In genomic region chr5:36407396-36407795, GRCh38 we compare ENCODE assay signal across 18 cellular contexts.
A peak's percentile ranks its signal among the peaks of the same experiment; 100 is the strongest.
DNase-seq lines count a peak whose midpoint lies in the region; TF ChIP-seq lines count a peak whose summit lies in the region.
"Had no signal": no experiment of that assay in that cellular context is flagged by ENCODE, and none has a peak within 500 bp of the region (broad histone marks: within the 10 kb centered on the region; RNA-seq: fewer than 3 reads in every experiment).

No MANE protein-coding gene starts in this region.

- POLR2A ChIA-PET in HEK293T (lab: Yijun Ruan, JAX) = no interaction called here

- no peak for TF ChIP-seq EP300 in suprapubic skin (IDR thresholded peaks at IDR 0.05)

- H4K20me1 ChIP-seq in GM23248 (ENCODE audit: insufficient read depth) = no peaks in the 10 kb centered on the region

- H3K27ac ChIP-seq in GM23248 = no peak overlapping the region
- no peak overlapping the region for H3K27ac ChIP-seq in suprapubic skin
- H3K27ac ChIP-seq: HL-60, RWPE1 had no signal

- peaks cover 44% of the 10 kb centered on the region for H3K4me1 ChIP-seq in GM23248 (ENCODE audit: insufficient read depth)
- peaks cover 11% of the 10 kb centered on the region for H3K4me1 ChIP-seq in suprapubic skin

- 2 to 4% methylated on average over 2 of the region's 2 CpGs for WGBS in GM23248 (ENCODE audit: low coverage in 1 of 2, low lambda C conversion rate in 2 of 2, missing lambda C conversion rate in 2 of 2), 2 experiments
- 90% methylated on average over 2 of the region's 2 CpGs for WGBS in suprapubic skin

- DNase-seq in GM23248 (peak; percentile 63), amniotic epithelial cell (ENCODE audit: low read depth) (peak; percentile 29), fibroblast of the aortic adventitia (ENCODE audit: low read depth) (peak; percentile 46), suprapubic skin (ENCODE audit: low spot score in 2 of 2) (no peak), NCI-H510A (lab: John Stamatoyannopoulos, UW) (no peak), HEK293T (ENCODE audit: extremely low spot score) (no peak)
- no peak for DNase-seq in activated CD4-positive, alpha-beta T cell treated with anti-CD3 and anti-CD28 coated beads for 1 hour
- DNase-seq: C1 segment of cervical spinal cord, DMS 273 treated with DMSO at 0.1 percent for 48 hours, MV-4-11, NCI-H1417, NCI-H187 treated with DMSO at 0.1 percent for 48 hours, NCI-H2171, NCI-H446 treated with DMSO at 0.1 percent for 48 hours, NCI-H748 treated with DMSO at 0.1 percent for 48 hours, OCI-M1 had no signal

- TF ChIP-seq CTCF in fibroblast of the aortic adventitia (IDR thresholded peaks at IDR 0.05; ENCODE audit: insufficient read depth, low read length) = no peak
- TF ChIP-seq CTCF in suprapubic skin (IDR thresholded peaks at IDR 0.05) = no peak

- H3K4me2 ChIP-seq in GM23248 (ENCODE audit: unreplicated experiment) = peak overlapping the region; percentile 27

- in situ Hi-C loops in GM23248 (cut with MboI) = loop anchor here (5.0 kb wide), 1 partner anchor 285 kb away; no protein-coding TSS in a partner anchor

- H3K27me3 ChIP-seq in GM23248 (replicated peaks; ENCODE audit: insufficient read depth) (no peaks in the 10 kb centered on the region), suprapubic skin (no peaks in the 10 kb centered on the region)

- H3K9me3 ChIP-seq in GM23248 (ENCODE audit: low read depth) (no peaks in the 10 kb centered on the region), suprapubic skin (no peaks in the 10 kb centered on the region)

- no peak overlapping the region for H3K9ac ChIP-seq in GM23248

- peaks cover 35% of the 10 kb centered on the region for H3F3A ChIP-seq in GM23248 (ENCODE audit: insufficient read depth)

- CTCF ChIA-PET in HEK293T (lab: Yijun Ruan, JAX) = interaction anchor here (0.9 kb wide), 1 partner anchor 288 kb away, joined by 3 read pairs; no protein-coding TSS in a partner anchor

- H3K4me3 ChIP-seq in GM23248 (no peak overlapping the region), fibroblast of the aortic adventitia (ENCODE audit: low read depth, low read length) (no peak overlapping the region), suprapubic skin (no peak overlapping the region)

- H3K36me3 ChIP-seq in GM23248 (ENCODE audit: low read depth) (no peaks in the 10 kb centered on the region), suprapubic skin (no peaks in the 10 kb centered on the region)

- TF ChIP-seq POLR2A in suprapubic skin (IDR thresholded peaks at IDR 0.05) = no peak

- H2AFZ ChIP-seq in GM23248 = no peak overlapping the region

- no peaks in the 10 kb centered on the region for H3K79me2 ChIP-seq in GM23248 (ENCODE audit: insufficient read depth)

- no peaks in the 10 kb centered on the region for H3K9me2 ChIP-seq in GM23248 (ENCODE audit: insufficient read depth)

TF ChIP-seq in HEK293T, 16 proteins besides CTCF, POLR2A, EP300 and RAD21:
- TF ChIP-seq LEF1 (IDR thresholded peaks at IDR 0.05; ENCODE audit: borderline replicate concordance) (no peak), SUZ12 (IDR thresholded peaks at IDR 0.05) (no peak), SP1 (IDR thresholded peaks at IDR 0.05) (no peak), NFRKB (IDR thresholded peaks at IDR 0.05) (no peak), ZNF384 (IDR thresholded peaks at IDR 0.05) (no peak), ARNT (IDR thresholded peaks at IDR 0.05) (no peak), PKNOX1 (IDR thresholded peaks at IDR 0.05) (no peak), BHLHE40 (IDR thresholded peaks at IDR 0.05; ENCODE audit: borderline replicate concordance) (no peak), ELF4 (IDR thresholded peaks at IDR 0.05) (no peak), FOXA1 (IDR thresholded peaks at IDR 0.05) (no peak), TARDBP (IDR thresholded peaks at IDR 0.05) (no peak), HDGF (IDR thresholded peaks at IDR 0.05; ENCODE audit: borderline replicate concordance) (no peak), FOXK2 (IDR thresholded peaks at IDR 0.05) (no peak), CTBP1 (IDR thresholded peaks at IDR 0.05; ENCODE audit: borderline replicate concordance) (no peak), FOXM1 (IDR thresholded peaks at IDR 0.05; ENCODE audit: borderline replicate concordance) (no peak), L3MBTL2 (conservative IDR thresholded peaks at IDR 0.05) (no peak)

Comparison
In these comparisons a context has a peak if more than half of its experiments do, and no peak if none do; other contexts are left out.
1. DNase-seq: peak in GM23248 (single experiment), amniotic epithelial cell (single experiment) and fibroblast of the aortic adventitia (single experiment); none in suprapubic skin (0 of 2), activated CD4-positive, alpha-beta T cell treated with anti-CD3 and anti-CD28 coated beads for 1 hour (single experiment), NCI-H510A (single experiment) and HEK293T (single experiment).